ENCODE assay signal across 28 cellular contexts in genomic region chr16:27670071-27670825, GRCh38.
"Had no signal": no experiment of that assay in that cellular context is flagged by ENCODE, and none has a peak within 500 bp of the region (broad histone marks: within the 10 kb centered on the region; RNA-seq: fewer than 3 reads in every experiment).

No MANE protein-coding gene starts in this region.

- FAIRE-seq: RCC 7860 had no signal

- H3K27me3 ChIP-seq: brain microvascular endothelial cell had no signal

- H3K27ac ChIP-seq: brain microvascular endothelial cell, PC-9, SK-N-MC, WERI-Rb-1 had no signal

- H3K4me3 ChIP-seq: PC-9, SK-N-MC had no signal

- DNase-seq: activated CD4-positive, alpha-beta T cell treated with anti-CD3 and anti-CD28 coated beads, Interleukin-2, amount 10 ng/mL, durations not matched to agents 24 days and 14 days; activated CD4-positive, alpha-beta T cell treated with anti-CD3 and anti-CD28 coated beads, Interleukin-2, amount 50 U/mL, for 4 hours; activated CD4-positive, CD25-positive, alpha-beta regulatory T cell; activated CD8-positive, alpha-beta T cell treated with anti-CD3 and anti-CD28 coated beads for 36 hours; activated effector memory CD4-positive, alpha-beta T cell treated with anti-CD3 and anti-CD28 coated beads, Interleukin-2, amount 50 U/mL, for 16 hours; activated naive CD4-positive, alpha-beta T cell; activated naive CD4-positive, alpha-beta T cell treated with anti-CD3 and anti-CD28 coated beads, Interleukin-2, amount 50 U/mL, for 16 hours; activated naive CD8-positive, alpha-beta T cell treated with anti-CD3 and anti-CD28 coated beads for 36 hours; activated T-cell treated with anti-CD3 and anti-CD28 coated beads, Interleukin-2, amount 50 U/mL, for 1 hour; activated T-cell treated with anti-CD3 and anti-CD28 coated beads, Interleukin-2, amount 50 U/mL, for 72 hours; amniotic stem cell; aorta; brain microvascular endothelial cell; Karpas-422; KBM-7; NCI-H1105; NCI-H1417 treated with DMSO at 0.1 percent for 48 hours; NCI-H187 treated with DMSO at 0.1 percent for 48 hours; NCI-H2081; NCI-H345; NCI-H526 treated with DMSO at 0.1 percent for 48 hours; NCI-H774; PC-9; Right ventricle myocardium superior; T1000; WERI-Rb-1 had no signal

- H3K36me3 ChIP-seq: brain microvascular endothelial cell had no signal
